Comparison of ENCODE assay signal across 8 cellular contexts in genomic region chr9:62801961-62802718, GRCh38.
DNase-seq lines count a peak whose midpoint lies in the region; ATAC-seq and TF ChIP-seq lines count a peak whose summit lies in the region.
"Not testable (repeated sequence)": the region's sequence is repeated elsewhere in the genome, so short reads cannot be mapped to it uniquely, and the experiment has no call there.

No MANE protein-coding gene starts in this region.

- H3K27me3 ChIP-seq in body of pancreas (peaks cover 0 to 38% of the 10 kb centered on the region in 2 donors), heart right ventricle (peaks cover 0 to 75% (median 69%) of the 10 kb centered on the region in 7 donors), neuronal stem cell (ENCODE audit: control insufficient read depth in 3 of 3, insufficient read depth in 3 of 3, low read depth in 1 of 3, low read length in 3 of 3) (peaks cover 29 to 45% (median 37%) of the 10 kb centered on the region in 3 experiments)

- H2BK5ac ChIP-seq in neuronal stem cell (ENCODE audit: low read length) = not testable (repeated sequence)

- peak; percentile 99 for ATAC-seq in GM21576 (IDR thresholded peaks at IDR 0.05; ENCODE audit: unreplicated experiment)
- peak; percentile 99 for ATAC-seq in HG03520 (IDR thresholded peaks at IDR 0.05; ENCODE audit: unreplicated experiment)
- peak; percentile 95 for ATAC-seq in body of pancreas
- peak; percentile 98 to 100 (median 100) for ATAC-seq in heart right ventricle

- peak; percentile 82 for DNase-seq in T-helper 2 cell treated with Interferon-gamma antibody and Interleukin-4, amounts not matched to agents 5 μg/mL and 100 μg/mL, for 36 hours (ENCODE audit: low spot score)
- DNase-seq in body of pancreas (peak; percentile 67 to 78 (median 70)), heart right ventricle (peak; percentile 82 to 91), neuronal stem cell (ENCODE audit: low spot score) (peak; percentile 84)
- DNase-seq in substantia nigra (lab: John Stamatoyannopoulos, UW) = not testable (repeated sequence)

- H3K4ac ChIP-seq in neuronal stem cell (ENCODE audit: low read length) = not testable (repeated sequence)

- whole genome bisulfite sequencing in body of pancreas, 2 donors = 4 to 7% methylated on average over 63 of the region's 63 CpGs
- 4 to 5% methylated on average over 63 of the region's 63 CpGs for WGBS in heart right ventricle, 2 donors
- no CpG with 5 or more reads among the region's 63 CpGs for WGBS in neuronal stem cell (ENCODE audit: extremely low coverage in 2 of 2, insufficient read length in 2 of 2, insufficient replicate concordance in 1 of 2), 2 donors

- peak overlapping the region; percentile 60 for H3K9ac ChIP-seq in neuronal stem cell (ENCODE audit: low read depth, low read length, poor library complexity)

- H2AFZ ChIP-seq in neuronal stem cell (ENCODE audit: low read length) = peak overlapping the region; percentile 99

- H3K9me3 Mint-ChIP-seq in T-helper 2 cell treated with Interferon-gamma antibody and Interleukin-4, amounts not matched to agents 5 μg/mL and 100 μg/mL, for 36 hours = not testable (repeated sequence)

- peak overlapping the region; percentile 83 for H3K4me2 ChIP-seq in neuronal stem cell (ENCODE audit: insufficient read depth, low read length, poor library complexity, severe bottlenecking)

- TF ChIP-seq CTCF in body of pancreas (IDR thresholded peaks at IDR 0.05) = not testable (repeated sequence)
- peak in 3 of 9 donors; percentile 8 to 20 (median 19) for TF ChIP-seq CTCF in heart right ventricle (IDR thresholded peaks at IDR 0.05)

- H3K4me3 ChIP-seq in body of pancreas (peak overlapping the region; percentile 15 to 17), heart right ventricle (peak overlapping the region; percentile 36 to 68 (median 58)), neuronal stem cell (ENCODE audit: low read length in 2 of 2) (peak overlapping the region; percentile 59 to 84)

- not testable (repeated sequence) for H2BK15ac ChIP-seq in neuronal stem cell (ENCODE audit: low read length)

- H3K9me3 ChIP-seq in body of pancreas, heart right ventricle: not testable (repeated sequence)
- H3K9me3 ChIP-seq in neuronal stem cell (replicated peaks in 1 of 2; ENCODE audit: control insufficient read depth in 2 of 2, insufficient read depth in 1 of 2, low read depth in 1 of 2, low read length in 2 of 2) = peaks cover 0 to 28% of the 10 kb centered on the region in 2 donors

- H2AK5ac ChIP-seq in neuronal stem cell (ENCODE audit: low read depth, low read length) = not testable (repeated sequence)

- peaks cover 27% of the 10 kb centered on the region for H3K4me1 Mint-ChIP-seq in T-helper 2 cell treated with Interferon-gamma antibody and Interleukin-4, amounts not matched to agents 5 μg/mL and 100 μg/mL, for 36 hours (ENCODE audit: low read depth)

- TF ChIP-seq POLR2A in GM10847 (IDR thresholded peaks at IDR 0.05; ENCODE audit: extremely low read depth, insufficient read length) = peak; percentile 60
- TF ChIP-seq POLR2A in body of pancreas (IDR thresholded peaks at IDR 0.05) = peak in 1 of 3 donors; percentile 27

- peak overlapping the region; percentile 89 for H3K14ac ChIP-seq in neuronal stem cell (ENCODE audit: low read length)

- H3K27ac ChIP-seq in body of pancreas (peak overlapping the region in 2 of 4 donors; percentile 16 to 58), heart right ventricle (peak overlapping the region; percentile 40 to 95 (median 86)), substantia nigra (ENCODE audit: low read depth, low read length, poor library complexity, severe bottlenecking) (peak overlapping the region; percentile 80)
- H3K27ac ChIP-seq in neuronal stem cell (replicated peaks; ENCODE audit: low read length) = not testable (repeated sequence)

- peak overlapping the region; percentile 99 for H3K18ac ChIP-seq in neuronal stem cell (ENCODE audit: low read length)

- H3K36me3 ChIP-seq in body of pancreas (replicated peaks in 1 of 2; ENCODE audit: insufficient read depth in 1 of 2, low read depth in 2 of 2); heart right ventricle; neuronal stem cell (replicated peaks in 1 of 2; ENCODE audit: control insufficient read depth in 2 of 2, insufficient read depth in 2 of 2, low read length in 2 of 2): not testable (repeated sequence)

- not testable (repeated sequence) for H3K79me1 ChIP-seq in neuronal stem cell (ENCODE audit: low read depth, low read length)

- H2BK120ac ChIP-seq in neuronal stem cell (ENCODE audit: low read depth, low read length) = not testable (repeated sequence)

- not testable (repeated sequence) for H4K8ac ChIP-seq in neuronal stem cell (ENCODE audit: low read depth, low read length)

- peaks cover 54% of the 10 kb centered on the region for H3K27me3 Mint-ChIP-seq in T-helper 2 cell treated with Interferon-gamma antibody and Interleukin-4, amounts not matched to agents 5 μg/mL and 100 μg/mL, for 36 hours (ENCODE audit: low read depth)

- not testable (repeated sequence) for H4K91ac ChIP-seq in neuronal stem cell (ENCODE audit: low read depth, low read length, poor library complexity)

- H3K4me3 Mint-ChIP-seq in T-helper 2 cell treated with Interferon-gamma antibody and Interleukin-4, amounts not matched to agents 5 μg/mL and 100 μg/mL, for 36 hours = peak overlapping the region; percentile 56

- H2BK12ac ChIP-seq in neuronal stem cell (ENCODE audit: low read length) = not testable (repeated sequence)

- intact Hi-C loops in body of pancreas (cut with DNase I); heart right ventricle (cut with DNase I): not testable (repeated sequence)

- H3K27ac Mint-ChIP-seq in T-helper 2 cell treated with Interferon-gamma antibody and Interleukin-4, amounts not matched to agents 5 μg/mL and 100 μg/mL, for 36 hours = peak overlapping the region; percentile 70

- H3K23ac ChIP-seq in neuronal stem cell (ENCODE audit: low read depth, low read length, poor library complexity) = peak overlapping the region; percentile 6

- H3K36me3 Mint-ChIP-seq in T-helper 2 cell treated with Interferon-gamma antibody and Interleukin-4, amounts not matched to agents 5 μg/mL and 100 μg/mL, for 36 hours (ENCODE audit: low read depth) = not testable (repeated sequence)

- peaks cover 39% of the 10 kb centered on the region for H3K4me1 ChIP-seq in body of pancreas
- peaks cover 2 to 42% (median 34%) of the 10 kb centered on the region in 9 donors for H3K4me1 ChIP-seq in heart right ventricle
- H3K4me1 ChIP-seq in neuronal stem cell (ENCODE audit: control insufficient read depth in 2 of 2, insufficient read depth in 1 of 2, low read depth in 1 of 2, low read length in 2 of 2) = not testable (repeated sequence)

Comparison
In these comparisons a context has a peak if more than half of its experiments do, and no peak if none do; other contexts are left out.
1. H3K4me3 ChIP-seq: peak in every context shown above with its lines; median percentile 72 in neuronal stem cell; 58 in heart right ventricle; 16 in body of pancreas.